In genomic region chr17:55567240-55568216, GRCh38 we compare ENCODE assay signal across 19 cellular contexts. TPM values are rescaled to one million over a fixed set of nuclear protein-coding genes. Genes with fewer than 3 reads are reported as not detected.
DNase-seq lines count a peak whose midpoint lies in the region; ATAC-seq, FAIRE-seq and TF ChIP-seq lines count a peak whose summit lies in the region.
"Had no signal": no experiment of that assay in that cellular context is flagged by ENCODE, and none has a peak within 500 bp of the region (broad histone marks: within the 10 kb centered on the region; RNA-seq: fewer than 3 reads in every experiment).

No MANE protein-coding gene starts in this region.

- no peak for TF ChIP-seq RAD21 in liver (IDR thresholded peaks at IDR 0.05)
- no peak for TF ChIP-seq RAD21 in HepG2 (CRISPR knock-in tag; IDR thresholded peaks at IDR 0.05)

- no peak for ATAC-seq in HepG2
- peak; percentile 74 for ATAC-seq in gastroesophageal sphincter
- ATAC-seq in stimulated activated memory B cell treated with anti-CD40 and anti-IgM and Interleukin-4, amounts not matched to agents 10 μg/mL and 1 μg/mL and 100 μg/mL, for 72 hours: no peak
- ATAC-seq in HG02852 (IDR thresholded peaks at IDR 0.05; ENCODE audit: unreplicated experiment): no peak

- H3K4me3 ChIP-seq in liver (ENCODE audit: low read depth in 1 of 3, low read length in 3 of 3) (peak overlapping the region in 1 of 3 donors; percentile 33), HepG2 (replicated peaks in 1 of 3; ENCODE audit: insufficient read depth in 1 of 3, low read depth in 2 of 3, low read length in 3 of 3) (no peak overlapping the region), gastroesophageal sphincter (no peak overlapping the region), suprapubic skin (no peak overlapping the region)
- H3K4me3 ChIP-seq: PC-9, tibial nerve had no signal

- H3K9ac ChIP-seq in liver (ENCODE audit: low read depth in 1 of 2, low read length in 2 of 2) (peak overlapping the region in 1 of 2 donors; percentile 19), HepG2 (ENCODE audit: insufficient read depth, low read depth, low read length) (no peak overlapping the region)

- no peaks in the 10 kb centered on the region for H3K9me3 Mint-ChIP-seq in nephron progenitor cell
- no peaks in the 10 kb centered on the region for H3K9me3 Mint-ChIP-seq in stimulated activated memory B cell treated with anti-CD40 and anti-IgM and Interleukin-4, amounts not matched to agents 10 μg/mL and 1 μg/mL and 100 μg/mL, for 72 hours
- H3K9me3 Mint-ChIP-seq: activated CD4-positive, alpha-beta memory T cell treated with anti-CD3 and anti-CD28 coated beads, Interleukin-2, amount 10 ng/mL, durations not matched to agents 7 days and 5 days had no signal

- H3K4me1 Mint-ChIP-seq in nephron progenitor cell: peaks cover 26% of the 10 kb centered on the region
- H3K4me1 Mint-ChIP-seq in stimulated activated memory B cell treated with anti-CD40 and anti-IgM and Interleukin-4, amounts not matched to agents 10 μg/mL and 1 μg/mL and 100 μg/mL, for 72 hours: no peaks in the 10 kb centered on the region

- H3K27me3 Mint-ChIP-seq in nephron progenitor cell (ENCODE audit: low read depth, poor library complexity): peaks cover 7% of the 10 kb centered on the region
- H3K27me3 Mint-ChIP-seq in stimulated activated memory B cell treated with anti-CD40 and anti-IgM and Interleukin-4, amounts not matched to agents 10 μg/mL and 1 μg/mL and 100 μg/mL, for 72 hours: peaks cover 9% of the 10 kb centered on the region

- DNase-seq in HepG2 (ENCODE audit: low spot score) (no peak), nephron progenitor cell (no peak), suprapubic skin (ENCODE audit: low spot score in 2 of 2) (no peak), COR-L47 (lab: John Stamatoyannopoulos, UW) (no peak)
- DNase-seq: ACHN; activated CD4-positive, alpha-beta memory T cell treated with anti-CD3 and anti-CD28 coated beads, Interleukin-2, amount 10 ng/mL, durations not matched to agents 7 days and 5 days; activated gamma-delta T cell treated with Interleukin-2 at 50 U/mL for 16 hours; cerebellar nuclear complex; MM.1S; NCI-H226; PC-9 had no signal

- no TSS peak for BruUV-seq in HepG2 (replicated peaks; lab: Mats Ljungman, UMichigan)

- no peak for TF ChIP-seq CTCF in liver (IDR thresholded peaks at IDR 0.05; ENCODE audit: low read depth, low read length, missing input control)
- no peak for TF ChIP-seq CTCF in HepG2 (CRISPR knock-in tag; IDR thresholded peaks at IDR 0.05)
- no peak for TF ChIP-seq CTCF in gastroesophageal sphincter (IDR thresholded peaks at IDR 0.05)
- TF ChIP-seq CTCF in nephron progenitor cell (IDR thresholded peaks at IDR 0.05): no peak
- TF ChIP-seq CTCF in suprapubic skin (IDR thresholded peaks at IDR 0.05): no peak

- H3K36me3 ChIP-seq in liver (ENCODE audit: control insufficient read depth in 4 of 4, insufficient read depth in 3 of 4, low read depth in 1 of 4, low read length in 3 of 4) (no peaks in the 10 kb centered on the region), HepG2 (replicated peaks in 1 of 2; ENCODE audit: control insufficient read depth in 1 of 2, insufficient read depth in 2 of 2, low read length in 2 of 2) (no peaks in the 10 kb centered on the region), gastroesophageal sphincter (no peaks in the 10 kb centered on the region), suprapubic skin (no peaks in the 10 kb centered on the region)
- H3K36me3 ChIP-seq: tibial nerve had no signal

- H3K4me2 ChIP-seq in HepG2 (ENCODE audit: low read depth, low read length): no peak overlapping the region
- H3K4me2 ChIP-seq: PC-9 had no signal

- TF ChIP-seq EP300 in HepG2 (IDR thresholded peaks at IDR 0.05; ENCODE audit: low read depth in 2 of 2, low read length in 2 of 2) (no peak), HepG2 (CRISPR knock-in tag; IDR thresholded peaks at IDR 0.05; ENCODE audit: borderline replicate concordance) (no peak), gastroesophageal sphincter (IDR thresholded peaks at IDR 0.05) (no peak), suprapubic skin (IDR thresholded peaks at IDR 0.05) (no peak)

- no peaks in the 10 kb centered on the region for H3K36me3 Mint-ChIP-seq in nephron progenitor cell (ENCODE audit: low read depth)
- no peaks in the 10 kb centered on the region for H3K36me3 Mint-ChIP-seq in stimulated activated memory B cell treated with anti-CD40 and anti-IgM and Interleukin-4, amounts not matched to agents 10 μg/mL and 1 μg/mL and 100 μg/mL, for 72 hours

- H3K9me3 ChIP-seq in liver (ENCODE audit: control insufficient read depth in 4 of 4, low read length in 3 of 4) (no peaks in the 10 kb centered on the region), HepG2 (ENCODE audit: low read length) (no peaks in the 10 kb centered on the region), gastroesophageal sphincter (no peaks in the 10 kb centered on the region), suprapubic skin (no peaks in the 10 kb centered on the region)
- H3K9me3 ChIP-seq: tibial nerve had no signal

- no peaks in the 10 kb centered on the region for H4K20me1 ChIP-seq in HepG2 (ENCODE audit: insufficient read depth, low read length)

- no peak for FAIRE-seq in HepG2 (lab: Jason Lieb, UNC)

- CTCF ChIA-PET in HepG2 (lab: Yijun Ruan, JAX; ENCODE audit: low intra/inter-chr PET ratio, low total read pairs): no interaction called here

- H2AFZ ChIP-seq in HepG2 (ENCODE audit: low read length): no peak overlapping the region
- H2AFZ ChIP-seq: PC-9 had no signal

- H3K4me1 ChIP-seq in liver (ENCODE audit: control insufficient read depth in 4 of 4, insufficient read depth in 4 of 4, low read length in 3 of 4) (peaks cover 4 to 16% (median 5%) of the 10 kb centered on the region in 4 donors), HepG2 (ENCODE audit: insufficient read depth, low read length) (no peaks in the 10 kb centered on the region), gastroesophageal sphincter (peaks cover 0 to 16% (median 0%) of the 10 kb centered on the region in 3 donors), suprapubic skin (no peaks in the 10 kb centered on the region)

- in situ Hi-C loops in HepG2 (cut with HindIII; ENCODE audit: extremely low pct_ligation_motif_present, low pct_unique_long_range_greater_than_20kb): no loop called here

- POLR2A ChIA-PET in HepG2 (lab: Yijun Ruan, JAX): no interaction called here

- WGBS in liver: 33% methylated on average over 6 of the region's 6 CpGs
- 0% methylated on average over 6 of the region's 6 CpGs for WGBS in HepG2 (ENCODE audit: low lambda C conversion rate)
- 0 to 100% methylated on average over 1 to 2 of the region's 6 CpGs for WGBS in gastroesophageal sphincter (ENCODE audit: low coverage in 1 of 2), 2 donors
- WGBS in suprapubic skin: 46% methylated on average over 6 of the region's 6 CpGs

- H3K27ac ChIP-seq in liver (ENCODE audit: low read depth in 1 of 2, low read length in 2 of 2) (peak overlapping the region; percentile 55 to 62), HepG2 (ENCODE audit: extremely low read length, insufficient read depth, low read length) (no peak overlapping the region), gastroesophageal sphincter (peak overlapping the region in 3 of 4 donors; percentile 3 to 56 (median 48)), suprapubic skin (no peak overlapping the region)
- H3K27ac ChIP-seq: PC-9 had no signal

- H3K27me3 ChIP-seq in liver (ENCODE audit: control insufficient read depth in 4 of 4, insufficient read depth in 4 of 4, low read length in 3 of 4) (no peaks in the 10 kb centered on the region), HepG2 (ENCODE audit: control insufficient read depth in 1 of 2, insufficient read depth in 2 of 2, low read length in 2 of 2) (peaks cover 2 to 24% of the 10 kb centered on the region in 2 experiments; a peak in 3 of 5 replicates), gastroesophageal sphincter (no peaks in the 10 kb centered on the region), suprapubic skin (no peaks in the 10 kb centered on the region)
- H3K27me3 ChIP-seq: tibial nerve had no signal

- TF ChIP-seq POLR2A in HepG2 (IDR thresholded peaks at IDR 0.05; ENCODE audit: insufficient read depth in 1 of 2, low read depth in 2 of 2, low read length in 2 of 2) (no peak), gastroesophageal sphincter (IDR thresholded peaks at IDR 0.05) (no peak), suprapubic skin (IDR thresholded peaks at IDR 0.05) (no peak)

- no peak overlapping the region for H3K4me3 Mint-ChIP-seq in nephron progenitor cell
- H3K4me3 Mint-ChIP-seq in stimulated activated memory B cell treated with anti-CD40 and anti-IgM and Interleukin-4, amounts not matched to agents 10 μg/mL and 1 μg/mL and 100 μg/mL, for 72 hours: no peak overlapping the region
- H3K4me3 Mint-ChIP-seq: activated CD4-positive, alpha-beta memory T cell treated with anti-CD3 and anti-CD28 coated beads, Interleukin-2, amount 10 ng/mL, durations not matched to agents 7 days and 5 days had no signal

- peak overlapping the region; percentile 49 for H3K27ac Mint-ChIP-seq in nephron progenitor cell
- no peak overlapping the region for H3K27ac Mint-ChIP-seq in stimulated activated memory B cell treated with anti-CD40 and anti-IgM and Interleukin-4, amounts not matched to agents 10 μg/mL and 1 μg/mL and 100 μg/mL, for 72 hours
- H3K27ac Mint-ChIP-seq: activated CD4-positive, alpha-beta memory T cell treated with anti-CD3 and anti-CD28 coated beads, Interleukin-2, amount 10 ng/mL, durations not matched to agents 7 days and 5 days had no signal

- no peaks in the 10 kb centered on the region for H3K79me2 ChIP-seq in HepG2 (ENCODE audit: insufficient read depth, low read length)

- intact Hi-C loops in HepG2 (cut with micrococcal nuclease; ENCODE audit: unreplicated experiment): no loop called here

RNA-seq across cellular contexts. Expression of gene SMIM36, which starts 56.3 kb away (rescaled TPM):
- not detected for total RNA-seq in liver
- polyA plus RNA-seq in liver: not detected
- total RNA-seq in HepG2 (2016; rRNA removed; fragmentation: Illumina TruSeq; extraction: Trizol): not detected in 2 replicates
- total RNA-seq in HepG2 (2016; cell fraction: cytosol; rRNA removed; fragmentation: Illumina TruSeq; extraction: Trizol; ENCODE audit: low read depth): not detected in 2 replicates
- not detected in 2 replicates for total RNA-seq in HepG2 (2016; cell fraction: insoluble cytoplasmic fraction; rRNA removed; fragmentation: Illumina TruSeq; extraction: Trizol)
- total RNA-seq in HepG2 (2016; cell fraction: membrane; rRNA removed; fragmentation: Illumina TruSeq; extraction: Trizol): not detected in 2 replicates
- not detected in 2 replicates for total RNA-seq in HepG2 (2016; cell fraction: nucleus; rRNA removed; fragmentation: Illumina TruSeq; extraction: Trizol)
- not detected in 2 replicates for polyA plus RNA-seq in HepG2 (2011; rRNA removed)
- not detected in 2 replicates for polyA plus RNA-seq in HepG2 (2011; cell fraction: cytosol; rRNA removed)
- polyA plus RNA-seq in HepG2 (2011; cell fraction: nucleus; rRNA removed): not detected in 2 replicates
- not detected in 2 replicates for polyA plus RNA-seq in HepG2 (2012)
- polyA plus RNA-seq in HepG2 (2016; cell fraction: cytosol; fragmentation: Illumina TruSeq; extraction: Trizol; ENCODE audit: low read depth): not detected in 2 replicates
- not detected in 2 replicates for polyA plus RNA-seq in HepG2 (2016; cell fraction: insoluble cytoplasmic fraction; fragmentation: Illumina TruSeq; extraction: Trizol; ENCODE audit: low read depth)
- not detected in 2 replicates for polyA plus RNA-seq in HepG2 (2016; cell fraction: membrane; fragmentation: Illumina TruSeq; extraction: Trizol; ENCODE audit: low read depth)
- polyA plus RNA-seq in HepG2 (2016; cell fraction: nucleus; fragmentation: Illumina TruSeq; extraction: Trizol; ENCODE audit: insufficient read depth, low read depth): not detected in 2 replicates
- not detected in 2 replicates for polyA minus RNA-seq in HepG2 (2011; rRNA and poly(A)+ RNA removed; ENCODE audit: low replicate concordance)
- polyA minus RNA-seq in HepG2 (2011; cell fraction: cytosol; rRNA and poly(A)+ RNA removed): not detected in 2 replicates
- not detected in 2 replicates for polyA minus RNA-seq in HepG2 (2011; cell fraction: nucleus; rRNA and poly(A)+ RNA removed)
- not detected for total RNA-seq in gastroesophageal sphincter
- not detected for total RNA-seq in suprapubic skin
- total RNA-seq: activated CD4-positive, alpha-beta memory T cell treated with anti-CD3 and anti-CD28 coated beads, Interleukin-2, amount 10 ng/mL, durations not matched to agents 7 days and 5 days; epithelial cell of proximal tubule; PC-9; skeletal muscle tissue; T-helper 2 cell treated with Interferon-gamma antibody and Interleukin-4, amounts not matched to agents 100 ng/mL and 5 ng/mL, for 36 hours; tibial nerve had no signal

Comparison
In these comparisons a context has a peak if more than half of its experiments do, and no peak if none do; other contexts are left out.
1. H3K27ac ChIP-seq: peak in liver (2 of 2) and gastroesophageal sphincter (3 of 4); none in HepG2 (single experiment) and suprapubic skin (single experiment).